8 cellular contexts compared by ENCODE assay signal in the genomic region with DNA sequence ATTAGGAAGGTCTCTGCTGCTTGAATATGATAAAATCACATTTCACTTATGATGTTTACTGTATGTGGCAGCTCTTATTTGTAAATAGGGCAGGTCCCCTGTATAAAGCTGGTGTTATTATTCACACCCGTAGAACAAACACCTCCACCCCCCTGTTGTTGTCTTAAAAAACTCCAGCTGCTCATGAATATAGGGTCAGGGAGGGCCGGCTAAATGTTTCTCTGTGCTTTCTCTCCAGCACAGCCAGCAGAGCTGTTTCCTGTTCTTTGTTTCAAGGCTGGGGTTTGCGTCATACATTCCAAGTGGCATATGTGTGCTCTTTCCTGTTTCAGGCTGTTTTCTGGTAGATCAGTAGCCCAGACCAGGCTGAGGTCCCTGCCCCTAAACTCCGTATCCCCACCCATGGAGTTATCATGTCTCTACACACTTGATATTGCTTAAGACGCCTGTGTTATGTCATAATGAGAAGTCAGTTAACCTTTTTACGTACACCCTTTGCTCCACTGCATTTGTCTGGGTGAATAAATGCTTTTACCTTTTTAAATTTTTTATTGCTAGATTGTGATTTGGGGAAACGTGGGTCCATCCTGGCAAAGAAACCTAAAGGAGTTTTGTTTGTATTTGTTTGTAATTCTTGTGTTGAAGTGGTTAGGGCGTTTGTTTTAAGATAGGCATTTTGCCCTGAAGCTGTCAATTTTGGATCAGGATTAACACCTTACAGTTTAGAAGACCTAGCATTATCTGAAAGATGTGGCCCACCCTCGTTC. TPM values are rescaled to one million over a fixed set of nuclear protein-coding genes. Genes with fewer than 3 reads are reported as not detected.
DNase-seq lines count a peak whose midpoint lies in the region; ATAC-seq, FAIRE-seq and TF ChIP-seq lines count a peak whose summit lies in the region.

No MANE protein-coding gene starts in this region.

- DNase-seq in D341Med (ENCODE audit: low spot score) (peak; percentile 38), HTR-8/SVneo (ENCODE audit: insufficient read length, low spot score) (peak; percentile 85), NOMO-1 treated with dmso at 0.1 percent for 144 hours (lab: John Stamatoyannopoulos, UW; ENCODE audit: unreplicated experiment) (peak; percentile 76), epithelial cell of prostate (ENCODE audit: low read depth, low spot score) (peak; percentile 97), mesothelial cell of epicardium (ENCODE audit: low spot score in 2 of 2, unreplicated experiment in 2 of 2) (no peak)
- peak; percentile 61 for DNase-seq in activated T-cell treated with anti-CD3 and anti-CD28 coated beads, Interleukin-2, amount 50 U/mL, for 1 hour

- H3K4me3 Mint-ChIP-seq in mesothelial cell of epicardium: peak overlapping the region; percentile 94

- no peaks in the 10 kb centered on the region for H3K9me3 Mint-ChIP-seq in mesothelial cell of epicardium

- FAIRE-seq in HTR-8/SVneo (lab: Jason Lieb, UNC): peak; percentile 82

- H3K27me3 Mint-ChIP-seq in mesothelial cell of epicardium (ENCODE audit: low read depth): no peaks in the 10 kb centered on the region

- no peak for ATAC-seq in GM21576 (IDR thresholded peaks at IDR 0.05; ENCODE audit: unreplicated experiment)

- peak overlapping the region; percentile 100 for H3K27ac Mint-ChIP-seq in mesothelial cell of epicardium

- H3K27ac ChIP-seq in epithelial cell of prostate (peak overlapping the region; percentile 97), temporal lobe (ENCODE audit: low read depth, low read length) (peak overlapping the region; percentile 82)

- peaks cover 70% of the 10 kb centered on the region for H3K4me1 Mint-ChIP-seq in mesothelial cell of epicardium

- no peak for TF ChIP-seq CTCF in mesothelial cell of epicardium (IDR thresholded peaks at IDR 0.05; ENCODE audit: unreplicated experiment)

- no peaks in the 10 kb centered on the region for H3K36me3 Mint-ChIP-seq in mesothelial cell of epicardium

RNA-seq across cellular contexts. Expression of gene KLF3, which starts 3.2 kb away (rescaled TPM):
- 60.9 to 63.1 TPM (median 61.0 TPM) in 3 replicates for total RNA-seq in mesothelial cell of epicardium
- 25.3 TPM for total RNA-seq in temporal lobe

Comparison
In these comparisons a context has a peak if more than half of its experiments do, and no peak if none do; other contexts are left out.
1. DNase-seq: peak in D341Med (single experiment), HTR-8/SVneo (single experiment), NOMO-1 treated with dmso at 0.1 percent for 144 hours (single experiment), activated T-cell treated with anti-CD3 and anti-CD28 coated beads, Interleukin-2, amount 50 U/mL, for 1 hour (single experiment) and epithelial cell of prostate (single experiment); none in mesothelial cell of epicardium (0 of 2).